ENCODE assay signal across 8 cellular contexts in genomic region chr3:192892981-192893827, GRCh38. TPM values are rescaled to one million over a fixed set of nuclear protein-coding genes. Genes with fewer than 3 reads are reported as not detected.
DNase-seq lines count a peak whose midpoint lies in the region; ATAC-seq and FAIRE-seq lines count a peak whose summit lies in the region.

No MANE protein-coding gene starts in this region.

- H3K27ac ChIP-seq in small intestine (ENCODE audit: low read depth in 1 of 2, low read length in 1 of 2): peak overlapping the region in 1 of 2 donors; percentile 57

- DNase-seq in NCI-H2227 (lab: John Stamatoyannopoulos, UW; ENCODE audit: unreplicated experiment) (peak; percentile 60), activated T-cell treated with anti-CD3 and anti-CD28 coated beads for 1 hour (ENCODE audit: low read depth) (peak; percentile 9), Right ventricle myocardium superior (peak; percentile 55), small intestine (peak; percentile 64), dermis blood vessel endothelial cell (no peak), NCI-H146 treated with DMSO at 0.1 percent for 48 hours (lab: John Stamatoyannopoulos, UW; ENCODE audit: unreplicated experiment) (no peak)

- peak; percentile 94 for ATAC-seq in GM18868 (IDR thresholded peaks at IDR 0.05; ENCODE audit: unreplicated experiment)
- peak; percentile 96 for ATAC-seq in HG02759 (IDR thresholded peaks at IDR 0.05; ENCODE audit: unreplicated experiment)
- peak; percentile 62 for ATAC-seq in Right ventricle myocardium superior (ENCODE audit: poor library complexity)

- peaks cover 9 to 25% of the 10 kb centered on the region in 2 donors for H3K4me1 ChIP-seq in small intestine (ENCODE audit: control insufficient read depth in 2 of 2, insufficient read depth in 1 of 2, low read depth in 1 of 2, low read length in 1 of 2)

- H3K36me3 ChIP-seq in small intestine (ENCODE audit: control insufficient read depth in 2 of 2, insufficient read depth in 2 of 2, low read length in 2 of 2): no peaks in the 10 kb centered on the region

- intact Hi-C loops in Right ventricle myocardium superior (cut with DNase I): no loop called here

- no peaks in the 10 kb centered on the region for H3K27me3 ChIP-seq in small intestine (ENCODE audit: control insufficient read depth in 2 of 2, insufficient read depth in 2 of 2, low read length in 2 of 2)

- FAIRE-seq in small intestine (lab: Jason Lieb, UNC): no peak

- WGBS in small intestine, 3 donors: 53 to 68% (median 58%) methylated on average over 17 of the region's 17 CpGs

- no peaks in the 10 kb centered on the region for H3K9me3 ChIP-seq in small intestine (ENCODE audit: control insufficient read depth, low read depth)

- no peak overlapping the region for H3K4me3 ChIP-seq in small intestine (ENCODE audit: low read depth in 1 of 2, low read length in 2 of 2)

RNA-seq across cellular contexts. Expression of gene MB21D2, which starts 24.5 kb away (rescaled TPM):
- total RNA-seq in Right ventricle myocardium superior (1.7 TPM), dermis blood vessel endothelial cell (3.9 and 4.0 TPM in 2 replicates)
- 10 to 100 TPM in 2 of 3 donors, 1 to 10 TPM in 1; 4.9 to 15.9 (median 11.2) TPM for polyA plus RNA-seq in small intestine

Comparison
In these comparisons a context has a peak if more than half of its experiments do, and no peak if none do; other contexts are left out.
1. DNase-seq: peak in NCI-H2227 (single experiment), activated T-cell treated with anti-CD3 and anti-CD28 coated beads for 1 hour (single experiment), Right ventricle myocardium superior (single experiment) and small intestine (single experiment); none in dermis blood vessel endothelial cell (single experiment) and NCI-H146 treated with DMSO at 0.1 percent for 48 hours (single experiment).
2. Peak in every context shown above with its lines, with median percentiles within 50 percentile points of each other: ATAC-seq.